Comparison of ENCODE assay signal across 8 cellular contexts in the genomic region with DNA sequence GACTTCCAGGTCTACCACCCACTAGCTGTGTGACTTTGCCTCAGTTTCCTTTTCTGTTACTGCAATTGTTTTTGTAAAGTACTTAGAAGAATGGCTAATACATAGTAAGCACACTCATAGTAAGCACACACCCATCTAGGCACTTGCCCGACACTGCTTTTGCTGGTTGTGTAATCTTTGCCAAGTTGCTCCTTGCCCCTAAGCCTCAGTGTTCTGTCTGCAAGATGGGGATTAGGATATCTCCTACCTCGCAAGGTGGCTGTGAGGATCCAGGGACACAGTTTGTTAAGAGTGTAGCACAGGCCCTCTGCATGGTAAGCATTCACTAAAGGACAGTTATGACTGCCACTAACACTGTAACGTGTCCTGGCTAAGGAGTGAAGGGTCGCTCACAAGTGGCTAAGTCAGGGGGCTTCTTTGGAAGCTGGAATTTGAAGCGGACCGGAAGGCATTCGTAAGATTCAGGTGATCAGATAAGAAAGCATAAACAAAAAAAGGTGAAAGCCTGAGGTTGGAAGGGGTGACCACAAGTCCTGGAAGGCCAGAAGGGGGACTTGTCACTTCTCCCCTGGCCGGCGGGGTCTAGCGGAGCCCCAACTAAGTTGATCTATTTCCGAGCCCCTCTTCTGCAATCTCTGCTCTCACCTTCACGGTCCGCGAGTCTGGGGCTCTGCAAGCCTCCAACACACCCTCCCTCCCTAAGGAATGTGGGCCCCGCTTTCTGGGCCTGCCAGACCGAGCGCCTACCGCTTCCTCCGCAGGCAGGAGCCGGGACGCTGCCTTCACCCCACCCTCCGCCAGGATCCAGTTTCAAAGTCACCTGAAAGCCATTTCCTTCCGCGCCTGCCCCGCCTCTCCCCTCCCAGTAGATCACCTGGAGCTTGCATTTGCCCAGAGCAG. TPM values are rescaled to one million over a fixed set of nuclear protein-coding genes. Genes with fewer than 3 reads are reported as not detected.
DNase-seq lines count a peak whose midpoint lies in the region; ATAC-seq and TF ChIP-seq lines count a peak whose summit lies in the region.

No MANE protein-coding gene starts in this region.

- H3K4me3 Mint-ChIP-seq in CD8-positive, alpha-beta T cell = peak overlapping the region; percentile 79
- peak overlapping the region; percentile 80 for H3K4me3 Mint-ChIP-seq in central memory CD8-positive, alpha-beta T cell
- peak overlapping the region in 7 of 8 donors; percentile 58 to 84 (median 66) for H3K4me3 Mint-ChIP-seq in naive B cell

- ATAC-seq in CD8-positive, alpha-beta T cell = no peak
- ATAC-seq in central memory CD8-positive, alpha-beta T cell (replicated peaks; ENCODE audit: extremely low read depth, poor library complexity, severe bottlenecking) = peak; percentile 15
- ATAC-seq in naive B cell (ENCODE audit: low read depth in 2 of 2) = no peak
- ATAC-seq in HG03439 (IDR thresholded peaks at IDR 0.05; ENCODE audit: unreplicated experiment) = no peak

- intact Hi-C loops in CD8-positive, alpha-beta T cell (cut with DNase I, micrococcal nuclease) = no loop called here
- intact Hi-C loops in A673 (cut with micrococcal nuclease; ENCODE audit: unreplicated experiment) = no loop called here

- H3K4me1 ChIP-seq in CD8-positive, alpha-beta T cell (ENCODE audit: insufficient read depth, low read length) = peaks cover 27% of the 10 kb centered on the region
- H3K4me1 ChIP-seq in A673 (ENCODE audit: insufficient read depth, low read length, poor library complexity, severe bottlenecking) = peaks cover 18% of the 10 kb centered on the region

- DNase-seq in CD8-positive, alpha-beta T cell = peak in 1 of 7 experiments; percentile 30
- peak; percentile 72 for DNase-seq in NCI-H146 (lab: John Stamatoyannopoulos, UW)
- DNase-seq in central memory CD8-positive, alpha-beta T cell (ENCODE audit: low spot score in 2 of 2) = no peak
- DNase-seq in naive B cell = no peak
- no peak for DNase-seq in 8988T
- no peak for DNase-seq in A673 (ENCODE audit: low spot score)
- no peak for DNase-seq in GM10248 (ENCODE audit: extremely low spot score)

- H3K27me3 Mint-ChIP-seq in CD8-positive, alpha-beta T cell (ENCODE audit: low read depth) = peaks cover 58% of the 10 kb centered on the region
- peaks cover 28% of the 10 kb centered on the region for H3K27me3 Mint-ChIP-seq in central memory CD8-positive, alpha-beta T cell
- H3K27me3 Mint-ChIP-seq in naive B cell = peaks cover 38 to 62% (median 54%) of the 10 kb centered on the region in 3 donors

- no TSS peak for BruUV-seq in A673 (replicated peaks; lab: Mats Ljungman, UMichigan)

- H3K4me3 ChIP-seq in CD8-positive, alpha-beta T cell (ENCODE audit: low read depth, low read length) = peak overlapping the region; percentile 31
- no peak overlapping the region for H3K4me3 ChIP-seq in A673 (ENCODE audit: low read depth, low read length, poor library complexity, severe bottlenecking)

- no peak for TF ChIP-seq CTCF in CD8-positive, alpha-beta T cell (IDR thresholded peaks at IDR 0.05)
- TF ChIP-seq CTCF in A673 (conservative IDR thresholded peaks at IDR 0.05; ENCODE audit: low read depth, low read length) = no peak
- no peak for TF ChIP-seq CTCF in GM10248 (IDR thresholded peaks at IDR 0.05; ENCODE audit: control extremely low read depth, extremely low read depth, low read depth, missing control alignments)

- CTCF ChIA-PET in CD8-positive, alpha-beta T cell (lab: Charles Lee) = no interaction called here
- CTCF ChIA-PET in A673 (lab: Charles Lee) = no interaction called here
- CTCF ChIA-PET in GM10248 (lab: Yijun Ruan, JAX) = no interaction called here

- no peaks in the 10 kb centered on the region for H3K36me3 ChIP-seq in CD8-positive, alpha-beta T cell (ENCODE audit: insufficient read depth, low read length)
- H3K36me3 ChIP-seq in A673 (ENCODE audit: insufficient read depth, low read length, poor library complexity, severe bottlenecking) = no peaks in the 10 kb centered on the region

- H3K27ac ChIP-seq in CD8-positive, alpha-beta T cell (ENCODE audit: low read depth, low read length) = no peak overlapping the region
- H3K27ac ChIP-seq in A673 (ENCODE audit: low read depth, low read length, poor library complexity, severe bottlenecking) = no peak overlapping the region

- peaks cover 13% of the 10 kb centered on the region for H3K27me3 ChIP-seq in CD8-positive, alpha-beta T cell (ENCODE audit: insufficient read depth, low read length)
- no peaks in the 10 kb centered on the region for H3K27me3 ChIP-seq in A673 (replicated peaks; ENCODE audit: insufficient read depth, low read depth, low read length, poor library complexity)

- H3K9me3 ChIP-seq in CD8-positive, alpha-beta T cell (ENCODE audit: low read length) = no peaks in the 10 kb centered on the region
- no peaks in the 10 kb centered on the region for H3K9me3 ChIP-seq in A673 (ENCODE audit: low read depth, low read length, poor library complexity, severe bottlenecking)

- H3K4me1 Mint-ChIP-seq in CD8-positive, alpha-beta T cell (ENCODE audit: low read depth) = peaks cover 38% of the 10 kb centered on the region
- peaks cover 44% of the 10 kb centered on the region for H3K4me1 Mint-ChIP-seq in central memory CD8-positive, alpha-beta T cell
- H3K4me1 Mint-ChIP-seq in naive B cell = peaks cover 23 to 39% (median 33%) of the 10 kb centered on the region in 3 donors

- POLR2A ChIA-PET in CD8-positive, alpha-beta T cell (lab: Charles Lee) = no interaction called here
- POLR2A ChIA-PET in A673 (lab: Charles Lee; ENCODE audit: low non-redundant PET) (no interaction called here), GM10248 (lab: Yijun Ruan, JAX) (no interaction called here)

- no peaks in the 10 kb centered on the region for H3K9me3 Mint-ChIP-seq in CD8-positive, alpha-beta T cell
- no peaks in the 10 kb centered on the region for H3K9me3 Mint-ChIP-seq in central memory CD8-positive, alpha-beta T cell
- peaks cover 0 to 5% (median 0%) of the 10 kb centered on the region in 7 donors for H3K9me3 Mint-ChIP-seq in naive B cell

- H3K36me3 Mint-ChIP-seq in CD8-positive, alpha-beta T cell = no peaks in the 10 kb centered on the region
- H3K36me3 Mint-ChIP-seq in central memory CD8-positive, alpha-beta T cell (ENCODE audit: insufficient read depth) = peaks cover 2% of the 10 kb centered on the region
- H3K36me3 Mint-ChIP-seq in naive B cell = no peaks in the 10 kb centered on the region

- no peak overlapping the region for H3K27ac Mint-ChIP-seq in CD8-positive, alpha-beta T cell
- no peak overlapping the region for H3K27ac Mint-ChIP-seq in central memory CD8-positive, alpha-beta T cell (ENCODE audit: low read depth)
- H3K27ac Mint-ChIP-seq in naive B cell = no peak overlapping the region

RNA-seq across cellular contexts. Expression of gene PLEKHG3, which starts 1.5 kb away (rescaled TPM):
- total RNA-seq in CD8-positive, alpha-beta T cell = 1 to 10 TPM; 2.5 to 2.7 TPM
- polyA plus RNA-seq in naive B cell (ENCODE audit: low read depth in 6 of 6) = not detected
- 29.6 and 39.4 TPM in 2 replicates for total RNA-seq in A673 (2021)
